8 cellular contexts compared by ENCODE assay signal in genomic region chr1:101288491-101288944, GRCh38. TPM values are rescaled to one million over a fixed set of nuclear protein-coding genes. Genes with fewer than 3 reads are reported as not detected.
A peak's percentile ranks its signal among the peaks of the same experiment; 100 is the strongest.
DNase-seq lines count a peak whose midpoint lies in the region; ATAC-seq and TF ChIP-seq lines count a peak whose summit lies in the region.

No MANE protein-coding gene starts in this region.

- H3K4me3 ChIP-seq in GM06990 (replicated peaks; ENCODE audit: low read depth, low read length) (no peak overlapping the region), HFF-Myc (replicated peaks; ENCODE audit: low read depth, low read length) (no peak overlapping the region), body of pancreas (no peak overlapping the region), iPS DF 6.9 (ENCODE audit: low read length) (no peak overlapping the region)

- TF ChIP-seq POLR2A in body of pancreas (IDR thresholded peaks at IDR 0.05): no peak

- H3K27ac ChIP-seq in body of pancreas (peak overlapping the region in 1 of 4 donors; percentile 13), iPS DF 6.9 (ENCODE audit: low read length) (no peak overlapping the region)

- H3K4me1 ChIP-seq in body of pancreas (no peaks in the 10 kb centered on the region), iPS DF 6.9 (ENCODE audit: control insufficient read depth, insufficient read depth, low read length) (no peaks in the 10 kb centered on the region)

- H3K36me3 ChIP-seq in GM06990 (ENCODE audit: control insufficient read depth, insufficient read depth, low read length): no peaks in the 10 kb centered on the region
- no peaks in the 10 kb centered on the region for H3K36me3 ChIP-seq in body of pancreas (replicated peaks in 1 of 2; ENCODE audit: insufficient read depth in 1 of 2, low read depth in 2 of 2)
- H3K36me3 ChIP-seq in iPS DF 6.9 (ENCODE audit: control insufficient read depth, insufficient read depth, low read length): no peaks in the 10 kb centered on the region

- ATAC-seq in body of pancreas (peak; percentile 85), HG03039 (IDR thresholded peaks at IDR 0.05; ENCODE audit: unreplicated experiment) (no peak)

- TF ChIP-seq CTCF in GM06990 (IDR thresholded peaks at IDR 0.05; ENCODE audit: insufficient read depth, low read length, poor library complexity, severe bottlenecking): peak; percentile 81
- peak; percentile 88 for TF ChIP-seq CTCF in HFF-Myc (IDR thresholded peaks at IDR 0.05; ENCODE audit: low read depth, low read length, missing control alignments)
- peak; percentile 58 to 99 (median 82) for TF ChIP-seq CTCF in body of pancreas (IDR thresholded peaks at IDR 0.05)

- no peaks in the 10 kb centered on the region for H3K27me3 ChIP-seq in GM06990 (replicated peaks; ENCODE audit: control insufficient read depth, insufficient read depth, low read length)
- H3K27me3 ChIP-seq in body of pancreas: no peaks in the 10 kb centered on the region
- no peaks in the 10 kb centered on the region for H3K27me3 ChIP-seq in iPS DF 6.9 (ENCODE audit: control insufficient read depth, insufficient read depth, low read length)

- WGBS in body of pancreas, 2 donors: 9 to 23% methylated on average over 4 of the region's 4 CpGs
- no CpG with 5 or more reads among the region's 4 CpGs for WGBS in iPS DF 6.9 (ENCODE audit: insufficient coverage, insufficient read length)

- no peaks in the 10 kb centered on the region for H3K9me3 ChIP-seq in body of pancreas
- H3K9me3 ChIP-seq in iPS DF 6.9 (ENCODE audit: control insufficient read depth, insufficient read depth, low read length): no peaks in the 10 kb centered on the region

- DNase-seq in GM06990 (ENCODE audit: extremely low read depth, insufficient read length): peak; percentile 50
- DNase-seq in HFF-Myc (ENCODE audit: extremely low read depth, low read depth): peak; percentile 85
- DNase-seq in NCI-H128 (lab: John Stamatoyannopoulos, UW; ENCODE audit: unreplicated experiment): peak; percentile 56
- DNase-seq in T1000 (lab: John Stamatoyannopoulos, UW): peak; percentile 75
- peak; percentile 62 to 80 (median 74) for DNase-seq in body of pancreas
- peak; percentile 48 for DNase-seq in iPS DF 6.9 (ENCODE audit: low read depth, low spot score)
- peak in 2 of 3 donors; percentile 39 to 80 for DNase-seq in stimulated activated CD4-positive, alpha-beta T cell treated with anti-CD3 and anti-CD28 coated beads, Interleukin-12 subunit alpha, Interleukin-12 subunit beta, amount 100 ng/mL, for 48 hours (ENCODE audit: low read depth in 2 of 3, low spot score in 1 of 3)

- intact Hi-C loops in body of pancreas (cut with DNase I): loop anchor here (10.0 kb wide), 1 partner anchor 364 kb away; no protein-coding TSS in a partner anchor

RNA-seq across cellular contexts. Expression of gene S1PR1, which starts 51.7 kb away (rescaled TPM):
- total RNA-seq in body of pancreas: 10 to 100 TPM; 10.1 to 11.5 TPM
